8 cellular contexts compared by ENCODE assay signal in the genomic region with DNA sequence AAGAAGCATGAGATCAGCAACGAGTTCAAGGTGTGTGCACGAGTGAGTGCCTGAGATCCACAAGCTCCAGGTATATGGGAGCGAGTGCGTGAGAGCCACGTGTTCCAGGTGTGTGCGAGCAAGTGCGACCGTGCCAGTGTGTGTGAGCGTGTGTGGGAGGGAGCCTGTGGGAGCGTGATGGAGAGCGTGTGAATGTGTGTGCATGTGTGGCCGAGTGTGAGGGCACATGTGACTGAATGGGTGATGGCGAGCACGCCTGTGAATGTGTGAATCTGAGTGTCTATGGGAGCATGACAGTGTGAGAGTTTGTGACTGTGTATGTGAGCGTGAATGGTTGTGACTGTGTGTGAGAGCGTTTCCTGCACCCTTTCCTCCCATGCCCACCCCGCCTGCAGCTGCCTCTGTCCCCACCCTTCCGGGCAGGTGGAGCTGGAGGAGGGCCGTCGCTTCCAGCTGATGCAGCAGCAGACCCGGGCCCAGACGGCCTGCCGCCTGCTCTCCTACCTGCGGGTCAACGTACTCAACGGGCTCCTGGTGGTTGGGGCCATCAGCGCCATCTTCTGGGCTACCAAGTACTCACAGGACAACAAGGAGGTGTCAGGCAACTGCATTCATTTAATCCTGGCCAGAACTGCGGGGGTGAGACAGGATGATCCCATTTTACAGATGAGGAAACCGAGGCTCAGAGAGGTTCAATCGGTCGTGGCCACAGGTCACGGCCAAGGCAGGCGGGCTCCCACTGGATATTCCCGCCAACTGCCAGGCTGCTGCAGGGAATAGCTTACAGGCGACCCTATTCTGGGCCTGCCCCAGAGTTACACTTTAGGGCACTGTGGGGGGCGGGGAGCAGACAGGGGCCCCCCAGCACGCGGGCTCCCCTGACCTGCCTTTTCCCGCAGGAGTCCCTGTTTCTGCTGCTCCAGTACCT. TPM values are rescaled to one million over a fixed set of nuclear protein-coding genes. Genes with fewer than 3 reads are reported as not detected.
A peak's percentile ranks its signal among the peaks of the same experiment; 100 is the strongest.
DNase-seq lines count a peak whose midpoint lies in the region; ATAC-seq and TF ChIP-seq lines count a peak whose summit lies in the region.

No MANE protein-coding gene starts in this region.

- H3K4me1 Mint-ChIP-seq in chondrocyte (ENCODE audit: low read depth) = no peaks in the 10 kb centered on the region
- peaks cover 55 to 73% (median 66%) of the 10 kb centered on the region in 7 donors for H3K4me1 Mint-ChIP-seq in naive thymus-derived CD4-positive, alpha-beta T cell

- H3K36me3 Mint-ChIP-seq in chondrocyte (ENCODE audit: low read depth) = no peaks in the 10 kb centered on the region
- peaks cover 8 to 54% (median 34%) of the 10 kb centered on the region in 5 donors for H3K36me3 Mint-ChIP-seq in naive thymus-derived CD4-positive, alpha-beta T cell

- H3K27me3 ChIP-seq in naive thymus-derived CD4-positive, alpha-beta T cell (ENCODE audit: control insufficient read depth in 2 of 2, insufficient read depth in 2 of 2, low read length in 2 of 2) = no peaks in the 10 kb centered on the region

- TF ChIP-seq CTCF in GM12874 (IDR thresholded peaks at IDR 0.05; ENCODE audit: insufficient read depth, low read depth, low read length) = peak; percentile 81
- peak; percentile 71 for TF ChIP-seq CTCF in chondrocyte (IDR thresholded peaks at IDR 0.05)

- peaks cover 2% of the 10 kb centered on the region for H3K27me3 Mint-ChIP-seq in chondrocyte (ENCODE audit: low read depth)
- H3K27me3 Mint-ChIP-seq in naive thymus-derived CD4-positive, alpha-beta T cell = peaks cover 0 to 3% (median 0%) of the 10 kb centered on the region in 5 donors

- H3K4me3 ChIP-seq in naive thymus-derived CD4-positive, alpha-beta T cell (ENCODE audit: low read length) = peak overlapping the region; percentile 95

- H3K4me1 ChIP-seq in naive thymus-derived CD4-positive, alpha-beta T cell (ENCODE audit: control insufficient read depth in 2 of 2, insufficient read depth in 2 of 2, low read length in 2 of 2) = peaks cover 56 to 66% of the 10 kb centered on the region in 2 donors

- no peaks in the 10 kb centered on the region for H3K9me3 Mint-ChIP-seq in chondrocyte (ENCODE audit: low read depth)
- peaks cover 0 to 9% (median 0%) of the 10 kb centered on the region in 11 donors for H3K9me3 Mint-ChIP-seq in naive thymus-derived CD4-positive, alpha-beta T cell

- no peaks in the 10 kb centered on the region for H3K9me3 ChIP-seq in naive thymus-derived CD4-positive, alpha-beta T cell (ENCODE audit: control insufficient read depth in 2 of 3, low read length in 3 of 3)

- H3K27ac ChIP-seq in naive thymus-derived CD4-positive, alpha-beta T cell (ENCODE audit: low read depth, low read length) = peak overlapping the region; percentile 77

- no peak overlapping the region for H3K4me3 Mint-ChIP-seq in chondrocyte (ENCODE audit: unreplicated experiment)
- peak overlapping the region; percentile 81 to 99 (median 92) for H3K4me3 Mint-ChIP-seq in naive thymus-derived CD4-positive, alpha-beta T cell

- DNase-seq in NCI-H1694 treated with DMSO at 0.1 percent for 48 hours (lab: John Stamatoyannopoulos, UW) (peak; percentile 67), chondrocyte (ENCODE audit: low spot score) (peak; percentile 94)
- peak; percentile 71 for DNase-seq in activated CD4-positive, CD25-positive, alpha-beta regulatory T cell treated with anti-CD3 and anti-CD28 coated beads, Interleukin-2, amount 50 U/mL, for 72 hours
- DNase-seq in naive thymus-derived CD4-positive, alpha-beta T cell = peak in 8 of 9 donors; percentile 72 to 89 (median 84)

- intact Hi-C loops in naive thymus-derived CD4-positive, alpha-beta T cell (cut with micrococcal nuclease) = loop anchor here (1.0 to 5.0 kb wide), 13 partner anchors 9 to 1397 kb away; a partner anchor contains a TSS

- H3K36me3 ChIP-seq in naive thymus-derived CD4-positive, alpha-beta T cell (ENCODE audit: control insufficient read depth in 2 of 3, insufficient read depth in 3 of 3, low read length in 3 of 3) = peaks cover 26 to 81% (median 40%) of the 10 kb centered on the region in 3 experiments

- H3K27ac Mint-ChIP-seq in chondrocyte (ENCODE audit: unreplicated experiment) = no peak overlapping the region
- H3K27ac Mint-ChIP-seq in naive thymus-derived CD4-positive, alpha-beta T cell = peak overlapping the region; percentile 68 to 95 (median 87)

- ATAC-seq in naive thymus-derived CD4-positive, alpha-beta T cell = peak; percentile 58
- ATAC-seq in HG03520 (IDR thresholded peaks at IDR 0.05; ENCODE audit: unreplicated experiment) (no peak), GM19035 (IDR thresholded peaks at IDR 0.05; ENCODE audit: unreplicated experiment) (no peak), GM21619 (IDR thresholded peaks at IDR 0.05; ENCODE audit: unreplicated experiment) (no peak)

- POLR2A ChIA-PET in naive thymus-derived CD4-positive, alpha-beta T cell (lab: Charles Lee) = interaction anchor here (0.8 to 27.3 kb wide), 14 partner anchors 4 to 693 kb away, joined by 3 to 898 read pairs (median 4); a partner anchor contains a TSS

- CTCF ChIA-PET in naive thymus-derived CD4-positive, alpha-beta T cell (lab: Charles Lee) = interaction anchor here (0.6 to 6.3 kb wide), 9 partner anchors 8 to 202 kb away, joined by 3 to 59 read pairs (median 6); a partner anchor contains a TSS

RNA-seq across cellular contexts. Expression of a gene that starts 3.7 kb away (rescaled TPM):
- 0.40 to 0.97 TPM in 2 of 3 replicates, not detected in the other for total RNA-seq in chondrocyte
- total RNA-seq in naive thymus-derived CD4-positive, alpha-beta T cell = 100 to 1,000 TPM; 423 to 593 (median 509) TPM
- 100 to 1,000 TPM in 1 of 2 donors, 10 to 100 TPM in 1; 94.4 to 217 TPM for polyA plus RNA-seq in naive thymus-derived CD4-positive, alpha-beta T cell

RNA-seq across cellular contexts. Expression of a gene that starts 5.7 kb away (rescaled TPM):
- total RNA-seq in chondrocyte = 12.4 to 19.6 TPM (median 17.5 TPM) in 3 replicates
- total RNA-seq in naive thymus-derived CD4-positive, alpha-beta T cell = 100 to 1,000 TPM; 574 to 808 (median 773) TPM
- polyA plus RNA-seq in naive thymus-derived CD4-positive, alpha-beta T cell = 100 to 1,000 TPM; 165 to 247 TPM

RNA-seq across cellular contexts. Expression of a gene that starts 11.9 kb away (rescaled TPM):
- not detected in 3 replicates for total RNA-seq in chondrocyte
- 1 to 10 TPM in 1 of 5 experiments, under 1 TPM in 1, not detected in 3; 0.10 to 1.0 TPM for total RNA-seq in naive thymus-derived CD4-positive, alpha-beta T cell
- polyA plus RNA-seq in naive thymus-derived CD4-positive, alpha-beta T cell = not detected

RNA-seq across cellular contexts. Expression of a gene that starts 34.1 kb away (rescaled TPM):
- 35.1 to 57.6 TPM (median 52.3 TPM) in 3 replicates for total RNA-seq in chondrocyte
- 100 to 1,000 TPM in 1 of 5 experiments, 10 to 100 TPM in 4; 47.6 to 109 (median 58.6) TPM for total RNA-seq in naive thymus-derived CD4-positive, alpha-beta T cell
- 100 to 1,000 TPM in 1 of 2 donors, 10 to 100 TPM in 1; 94.6 to 118 TPM for polyA plus RNA-seq in naive thymus-derived CD4-positive, alpha-beta T cell

RNA-seq across cellular contexts. Expression of a gene that starts 52.6 kb away (rescaled TPM):
- 21.1 to 29.5 TPM (median 23.4 TPM) in 3 replicates for total RNA-seq in chondrocyte
- total RNA-seq in naive thymus-derived CD4-positive, alpha-beta T cell = 10 to 100 TPM in 1 of 5 experiments, 1 to 10 TPM in 1, under 1 TPM in 1, not detected in 2; 0.29 to 57.7 (median 1.0) TPM
- polyA plus RNA-seq in naive thymus-derived CD4-positive, alpha-beta T cell = under 1 TPM; 0.20 to 0.28 TPM

Comparison
In these comparisons a context has a peak if more than half of its experiments do, and no peak if none do; other contexts are left out.
1. RNA of a gene that starts 3.7 kb away (total RNA-seq): 423 to 593 TPM in naive thymus-derived CD4-positive, alpha-beta T cell; 0.40 to 0.97 TPM in chondrocyte; every median in the first group is over 100 times any median in the second.
2. RNA of a gene that starts 5.7 kb away (total RNA-seq): 574 to 808 TPM in naive thymus-derived CD4-positive, alpha-beta T cell; 12.4 to 19.6 TPM in chondrocyte; every median in the first group is over 10 times any median in the second.
3. Peak in every context shown above with its lines, with median percentiles within 50 percentile points of each other: DNase-seq.